ENCODE assay signal across 8 cellular contexts in the genomic region with DNA sequence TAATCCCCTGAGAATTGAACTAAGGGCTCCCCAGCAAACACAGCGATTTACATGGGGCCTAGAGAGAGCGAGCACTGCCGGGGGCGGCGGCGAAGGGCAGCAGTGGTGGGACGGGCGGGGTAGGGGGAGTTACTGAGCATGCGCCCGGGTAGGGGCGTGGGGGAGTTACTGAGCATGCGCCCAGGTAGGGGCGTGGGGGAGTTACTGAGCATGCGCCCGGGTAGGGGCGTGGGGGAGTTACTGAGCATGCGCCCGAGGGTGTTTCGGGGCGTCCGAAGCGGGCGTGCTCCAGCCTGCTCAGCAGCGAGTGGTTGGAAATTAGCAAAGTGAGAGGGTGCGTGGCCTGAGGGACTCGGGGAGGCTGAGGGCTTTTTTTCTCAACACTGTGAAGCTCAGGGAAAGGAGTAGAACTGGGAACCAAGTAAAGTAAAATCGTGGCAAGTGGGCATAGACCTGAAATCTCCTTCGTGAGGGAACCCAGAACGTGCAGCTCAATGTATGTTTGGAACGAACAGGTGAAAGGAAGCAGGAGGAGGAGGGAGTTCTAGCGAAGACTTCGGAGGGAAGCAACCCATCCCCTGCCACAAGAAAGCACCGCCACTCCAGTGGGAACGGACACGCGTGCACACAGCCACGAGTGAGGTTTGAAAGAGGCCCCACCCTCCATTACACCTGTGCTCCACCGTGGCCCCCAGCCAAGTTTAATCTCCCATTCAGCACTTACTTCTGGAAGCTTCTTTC. TPM values are rescaled to one million over a fixed set of nuclear protein-coding genes. Genes with fewer than 3 reads are reported as not detected.
DNase-seq lines count a peak whose midpoint lies in the region; ATAC-seq and TF ChIP-seq lines count a peak whose summit lies in the region.

No MANE protein-coding gene starts in this region.

- H4K20me1 ChIP-seq in BLaER1 = no peaks in the 10 kb centered on the region

- peak overlapping the region; percentile 86 for H3K4me2 ChIP-seq in BLaER1

- H3K27me3 ChIP-seq in BLaER1 (no peaks in the 10 kb centered on the region), right lobe of liver (peaks cover 0 to 18% of the 10 kb centered on the region in 2 donors)

- H3K9ac ChIP-seq in BLaER1 = peak overlapping the region; percentile 75

- 2% methylated on average over 21 of the region's 38 CpGs for WGBS in right lobe of liver (ENCODE audit: insufficient coverage, low coverage, low lambda C conversion rate, missing lambda C conversion rate)

- DNase-seq in NCI-H524 treated with DMSO at 0.1 percent for 48 hours (lab: John Stamatoyannopoulos, UW) (peak; percentile 50), dermis microvascular lymphatic vessel endothelial cell (ENCODE audit: low read depth in 2 of 2) (peak; percentile 60 to 80), right lobe of liver (peak; percentile 73 to 89 (median 83))
- peak; percentile 70 to 81 for DNase-seq in activated CD4-positive, alpha-beta T cell treated with anti-CD3 and anti-CD28 coated beads, Interleukin-2, amount 50 U/mL, for 24 hours (ENCODE audit: low read depth in 1 of 2, low spot score in 1 of 2)
- peak; percentile 90 for DNase-seq in stimulated activated CD4-positive, alpha-beta T cell treated with anti-CD3 and anti-CD28 coated beads, Interleukin-4, amount 100 ng/mL, for 24 hours

- H3K4me1 ChIP-seq in BLaER1 = peaks cover 27% of the 10 kb centered on the region
- peaks cover 0 to 2% (median 0%) of the 10 kb centered on the region in 4 donors for H3K4me1 ChIP-seq in right lobe of liver

- no peak for TF ChIP-seq CTCF in right lobe of liver (IDR thresholded peaks at IDR 0.05)

- H3K9me3 ChIP-seq in BLaER1 (no peaks in the 10 kb centered on the region), right lobe of liver (no peaks in the 10 kb centered on the region)

- no peaks in the 10 kb centered on the region for H3K36me3 ChIP-seq in BLaER1
- H3K36me3 ChIP-seq in right lobe of liver = no peaks in the 10 kb centered on the region

- intact Hi-C loops in right lobe of liver (cut with DNase I) = no loop called here

- peak overlapping the region; percentile 64 for H3K27ac ChIP-seq in BLaER1
- H3K27ac ChIP-seq in right lobe of liver = no peak overlapping the region

- TF ChIP-seq POLR2A in right lobe of liver (IDR thresholded peaks at IDR 0.05) = no peak

- ATAC-seq in GM19324 (IDR thresholded peaks at IDR 0.05; ENCODE audit: low FRiP score, unreplicated experiment) (peak; percentile 89), HG03460 (IDR thresholded peaks at IDR 0.05; ENCODE audit: unreplicated experiment) (peak; percentile 89), right lobe of liver (peak; percentile 87 to 94 (median 92))

- H3K4me3 ChIP-seq in BLaER1 (peak overlapping the region; percentile 66), right lobe of liver (peak overlapping the region; percentile 29 to 47 (median 39))

RNA-seq across cellular contexts. Expression of gene KANK1, which starts 34.3 kb away (rescaled TPM):
- total RNA-seq in dermis microvascular lymphatic vessel endothelial cell (25.0 and 36.2 TPM in 2 replicates), right lobe of liver (10 to 100 TPM; 60.0 to 86.7 (median 71.5) TPM)
